In genomic region chr12:113222730-113223531, GRCh38 we compare ENCODE assay signal across 1 cellular context.
A peak's percentile ranks its signal among the peaks of the same experiment; 100 is the strongest.
TF ChIP-seq lines count a peak whose summit lies in the region.

No MANE protein-coding gene starts in this region.

TF ChIP-seq in GM12878, 131 proteins besides CTCF, POLR2A, EP300 and RAD21 (continued from another document and continues in another):
- TF ChIP-seq ZBTB40 (IDR thresholded peaks at IDR 0.05; ENCODE audit: borderline replicate concordance) = no peak
- TF ChIP-seq MLLT1 (IDR thresholded peaks at IDR 0.05) = peak; percentile 88; the same call in 1 of the 2 replicates
- no peak for TF ChIP-seq TBL1XR1 (IDR thresholded peaks at IDR 0.05; ENCODE audit: low read depth, low read length)
- no peak for TF ChIP-seq E4F1 (IDR thresholded peaks at IDR 0.05; ENCODE audit: borderline replicate concordance, partially characterized antibody)
- TF ChIP-seq FOS (IDR thresholded peaks at IDR 0.05; ENCODE audit: borderline replicate concordance, extremely low read depth, insufficient read length) = no peak
- TF ChIP-seq STAT3 (IDR thresholded peaks at IDR 0.05; ENCODE audit: low read depth, low read length) = no peak
- TF ChIP-seq CHD4 (IDR thresholded peaks at IDR 0.05) = no peak
- TF ChIP-seq USF1 (IDR thresholded peaks at IDR 0.05; ENCODE audit: borderline replicate concordance, extremely low read length, insufficient read depth, low read depth, low read length) = no peak
- no peak for TF ChIP-seq BACH1 (IDR thresholded peaks at IDR 0.05; ENCODE audit: borderline replicate concordance)
- no peak for TF ChIP-seq CBFB (IDR thresholded peaks at IDR 0.05; ENCODE audit: low read depth)
- no peak for TF ChIP-seq BCL11A (IDR thresholded peaks at IDR 0.05; ENCODE audit: low read depth, low read length)
- no peak for TF ChIP-seq NFXL1 (IDR thresholded peaks at IDR 0.05; ENCODE audit: borderline replicate concordance)
- TF ChIP-seq ELK1 (IDR thresholded peaks at IDR 0.05; ENCODE audit: low read depth, low read length) = no peak
- TF ChIP-seq EGR1 (IDR thresholded peaks at IDR 0.05; ENCODE audit: borderline replicate concordance in 1 of 2, low read depth in 2 of 2, low read length in 2 of 2) = no peak
- peak; percentile 45; the same call in 1 of the 2 replicates for TF ChIP-seq NBN (IDR thresholded peaks at IDR 0.05)
- TF ChIP-seq KAT2A (conservative IDR thresholded peaks at IDR 0.05; ENCODE audit: control insufficient read depth, low read depth, low read length) = no peak
- TF ChIP-seq PAX5 (IDR thresholded peaks at IDR 0.05; ENCODE audit: borderline replicate concordance, low read depth, low read length) = no peak
- TF ChIP-seq SIX5 (IDR thresholded peaks at IDR 0.05; ENCODE audit: low read depth, low read length, severe bottlenecking) = no peak
- no peak for TF ChIP-seq YBX1 (IDR thresholded peaks at IDR 0.05)
- 0 out of 2 replicates have a peak, but pooled peaks have one; percentile 61 for TF ChIP-seq RCOR1 (conservative IDR thresholded peaks at IDR 0.05; ENCODE audit: low read depth, low read length)
- peak; percentile 18; the same call in 1 of the 2 replicates for TF ChIP-seq MTA3 (IDR thresholded peaks at IDR 0.05; ENCODE audit: borderline replicate concordance, low read length)
- peak; percentile 66 for TF ChIP-seq NR2F1 (conservative IDR thresholded peaks at IDR 0.05)
- no peak for TF ChIP-seq CHD2 (IDR thresholded peaks at IDR 0.05; ENCODE audit: borderline replicate concordance, low read depth, low read length)
- TF ChIP-seq POLR2AphosphoS5 (IDR thresholded peaks at IDR 0.05; ENCODE audit: low read length) = peak; percentile 60; the same call in 1 of the 2 replicates
- TF ChIP-seq RUNX3 (IDR thresholded peaks at IDR 0.05; ENCODE audit: low read length) = peak; percentile 4
- TF ChIP-seq JUND (IDR thresholded peaks at IDR 0.05; ENCODE audit: low read depth, low read length) = no peak
- no peak for TF ChIP-seq CEBPZ (IDR thresholded peaks at IDR 0.05; ENCODE audit: low read depth, low read length)
- TF ChIP-seq HDAC2 (IDR thresholded peaks at IDR 0.05) = no peak
- TF ChIP-seq ZNF687 (IDR thresholded peaks at IDR 0.05) = peak; percentile 58; the same call in 1 of the 2 replicates
- no peak for TF ChIP-seq HDAC6 (IDR thresholded peaks at IDR 0.05; ENCODE audit: unreplicated experiment)
- TF ChIP-seq ZBED1 (IDR thresholded peaks at IDR 0.05; ENCODE audit: borderline replicate concordance) = no peak
- no peak for TF ChIP-seq SMAD1 (IDR thresholded peaks at IDR 0.05; ENCODE audit: low read depth, partially characterized antibody)
- TF ChIP-seq BRCA1 (IDR thresholded peaks at IDR 0.05; ENCODE audit: low read depth, low read length) = no peak
- TF ChIP-seq SIN3A (IDR thresholded peaks at IDR 0.05; ENCODE audit: low read depth, low read length) = no peak
- no peak for TF ChIP-seq SMC3 (IDR thresholded peaks at IDR 0.05; ENCODE audit: borderline replicate concordance, low read length)
- no peak for TF ChIP-seq TARDBP (IDR thresholded peaks at IDR 0.05; ENCODE audit: borderline replicate concordance)
- TF ChIP-seq E2F4 (IDR thresholded peaks at IDR 0.05; ENCODE audit: low read depth, low read length) = no peak
- peak in 1 of 2 experiments; percentile 75; a peak in 3 of 4 replicates for TF ChIP-seq IKZF2 (IDR thresholded peaks at IDR 0.05)
- TF ChIP-seq NR2C2 (IDR thresholded peaks at IDR 0.05; ENCODE audit: borderline replicate concordance, control insufficient read depth, insufficient read length, low read depth) = no peak
- TF ChIP-seq LARP7 (IDR thresholded peaks at IDR 0.05) = no peak
- TF ChIP-seq ATF7 (IDR thresholded peaks at IDR 0.05; ENCODE audit: low read depth) = no peak
- no peak for TF ChIP-seq TCF12 (IDR thresholded peaks at IDR 0.05; ENCODE audit: low read depth, low read length)
